1 cellular context compared by ENCODE assay signal in genomic region chr10:99296605-99297004, GRCh38.
A peak's percentile ranks its signal among the peaks of the same experiment; 100 is the strongest.
TF ChIP-seq lines count a peak whose summit lies in the region.

No MANE protein-coding gene starts in this region.

TF ChIP-seq in HepG2, 621 proteins besides CTCF, POLR2A, EP300 and RAD21 (continued from another document):
- no peak for TF ChIP-seq ZNF407 (CRISPR knock-in tag; IDR thresholded peaks at IDR 0.05; ENCODE audit: not compliant biosample characterization)
- no peak for TF ChIP-seq ZNF33B (CRISPR knock-in tag; IDR thresholded peaks at IDR 0.05)
- TF ChIP-seq MAZ (IDR thresholded peaks at IDR 0.05; ENCODE audit: borderline replicate concordance, low read depth, low read length) = no peak
- TF ChIP-seq MAZ (CRISPR knock-in tag; IDR thresholded peaks at IDR 0.05; ENCODE audit: low read depth) = peak; percentile 8; the same call in 1 of the 2 replicates
- no peak for TF ChIP-seq TMF1 (CRISPR knock-in tag; IDR thresholded peaks at IDR 0.05; ENCODE audit: low read depth)
- no peak for TF ChIP-seq ZFP91 (CRISPR knock-in tag; IDR thresholded peaks at IDR 0.05; ENCODE audit: borderline replicate concordance)
- TF ChIP-seq, protein P1, sequence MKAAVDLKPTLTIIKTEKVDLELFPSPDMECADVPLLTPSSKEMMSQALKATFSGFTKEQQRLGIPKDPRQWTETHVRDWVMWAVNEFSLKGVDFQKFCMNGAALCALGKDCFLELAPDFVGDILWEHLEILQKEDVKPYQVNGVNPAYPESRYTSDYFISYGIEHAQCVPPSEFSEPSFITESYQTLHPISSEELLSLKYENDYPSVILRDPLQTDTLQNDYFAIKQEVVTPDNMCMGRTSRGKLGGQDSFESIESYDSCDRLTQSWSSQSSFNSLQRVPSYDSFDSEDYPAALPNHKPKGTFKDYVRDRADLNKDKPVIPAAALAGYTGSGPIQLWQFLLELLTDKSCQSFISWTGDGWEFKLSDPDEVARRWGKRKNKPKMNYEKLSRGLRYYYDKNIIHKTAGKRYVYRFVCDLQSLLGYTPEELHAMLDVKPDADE (CRISPR knock-in tag; IDR thresholded peaks at IDR 0.05) = no peak
